In the genomic region with DNA sequence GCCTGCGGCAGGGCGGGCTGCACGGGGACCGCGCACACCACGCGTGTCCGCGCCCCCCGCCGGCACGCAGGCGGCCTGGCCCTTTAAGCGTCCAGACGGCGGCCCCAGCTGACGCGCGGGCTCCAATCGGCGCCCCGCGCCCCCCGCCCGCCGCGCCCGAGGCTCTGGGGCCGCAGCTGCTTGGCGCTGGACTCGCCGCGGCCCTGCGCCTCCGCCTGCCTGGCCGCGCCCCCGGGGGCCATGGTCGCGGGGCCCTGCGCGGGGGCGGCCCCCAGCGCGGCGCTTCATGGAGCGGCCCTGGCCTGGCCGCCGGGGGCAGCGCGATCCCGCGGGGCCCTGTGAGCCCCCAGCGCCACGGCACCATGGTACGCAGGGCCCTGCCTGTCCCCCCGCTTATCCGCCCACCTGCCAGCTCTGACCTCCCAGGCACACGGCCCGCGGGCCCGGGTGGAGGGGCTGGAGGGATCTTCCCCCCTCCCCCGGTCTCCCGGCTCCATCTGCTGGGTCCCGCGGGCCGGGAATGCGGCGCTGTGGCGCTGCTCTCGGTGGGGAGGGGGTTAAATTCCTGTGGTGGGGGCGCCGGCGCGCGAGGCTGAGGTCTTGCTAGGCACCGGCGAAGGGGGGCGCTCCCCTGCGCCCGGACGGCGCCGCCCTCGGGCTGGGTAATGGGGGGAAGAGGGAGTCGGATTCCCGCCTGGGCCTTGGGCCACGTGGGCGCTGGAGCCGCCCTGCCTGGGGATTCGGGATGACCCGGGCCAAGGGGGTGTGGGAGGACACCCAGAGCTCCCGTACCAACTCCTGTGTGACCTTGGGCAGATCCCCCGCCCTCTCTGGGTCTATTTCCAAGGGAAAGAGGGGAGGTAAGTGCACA, we compare ENCODE assay signal across 8 cellular contexts. TPM values are rescaled to one million over a fixed set of nuclear protein-coding genes. Genes with fewer than 3 reads are reported as not detected.
A peak's percentile ranks its signal among the peaks of the same experiment; 100 is the strongest.
DNase-seq lines count a peak whose midpoint lies in the region; ATAC-seq and TF ChIP-seq lines count a peak whose summit lies in the region.

No MANE protein-coding gene starts in this region.

- H3K27me3 ChIP-seq in iPS-18a (ENCODE audit: control insufficient read depth, insufficient read depth, low read length): no peaks in the 10 kb centered on the region

- DNase-seq in activated CD8-positive, alpha-beta memory T cell treated with anti-CD3 and anti-CD28 coated beads, Interleukin-2, amount 10 ng/mL, durations not matched to agents 7 days and 5 days: no peak
- no peak for DNase-seq in activated CD8-positive, alpha-beta memory T cell treated with anti-CD3 and anti-CD28 coated beads for 24 hours
- DNase-seq in NCI-H2227 treated with DMSO at 0.1 percent for 48 hours (lab: John Stamatoyannopoulos, UW) (peak; percentile 10), T47D (ENCODE audit: low read depth in 1 of 2, low spot score in 1 of 2) (peak; percentile 65 to 92), retinal pigment epithelial cell (ENCODE audit: low read depth) (no peak)
- DNase-seq in NK-92 treated with Interleukin-12 subunit alpha and Interleukin-12 subunit beta, amount 100 ng/mL, for 24 hours (lab: John Stamatoyannopoulos, UW): no peak

- H3K4me3 ChIP-seq in iPS-18a (ENCODE audit: low read length) (peak overlapping the region; percentile 57), retinal pigment epithelial cell (ENCODE audit: low read length) (peak overlapping the region; percentile 73)

- peaks cover 24% of the 10 kb centered on the region for H3K4me1 ChIP-seq in iPS-18a (ENCODE audit: control insufficient read depth, low read depth, low read length)

- H3K27me3 Mint-ChIP-seq in activated CD8-positive, alpha-beta memory T cell treated with anti-CD3 and anti-CD28 coated beads, Interleukin-2, amount 10 ng/mL, durations not matched to agents 7 days and 5 days: peaks cover 7% of the 10 kb centered on the region

- no peaks in the 10 kb centered on the region for H3K9me3 Mint-ChIP-seq in activated CD8-positive, alpha-beta memory T cell treated with anti-CD3 and anti-CD28 coated beads, Interleukin-2, amount 10 ng/mL, durations not matched to agents 7 days and 5 days (ENCODE audit: low read depth)

- peak; percentile 23 for TF ChIP-seq CTCF in retinal pigment epithelial cell (conservative IDR thresholded peaks at IDR 0.05; ENCODE audit: low read depth, low read length)

- peaks cover 19% of the 10 kb centered on the region for H3K4me1 Mint-ChIP-seq in activated CD8-positive, alpha-beta memory T cell treated with anti-CD3 and anti-CD28 coated beads, Interleukin-2, amount 10 ng/mL, durations not matched to agents 7 days and 5 days

- H3K9ac ChIP-seq in iPS-18a (ENCODE audit: low read length): peak overlapping the region; percentile 49

- H3K36me3 ChIP-seq in iPS-18a (ENCODE audit: control insufficient read depth, low read depth, low read length): no peaks in the 10 kb centered on the region

- no peak overlapping the region for H3K27ac Mint-ChIP-seq in activated CD8-positive, alpha-beta memory T cell treated with anti-CD3 and anti-CD28 coated beads, Interleukin-2, amount 10 ng/mL, durations not matched to agents 7 days and 5 days

- CTCF ChIA-PET in activated CD8-positive, alpha-beta memory T cell treated with anti-CD3 and anti-CD28 coated beads, Interleukin-2, amount 10 ng/mL, durations not matched to agents 7 days and 5 days (lab: Charles Lee): interaction anchor here (0.7 to 1.5 kb wide), 3 partner anchors 19 to 225 kb away, joined by 3 read pairs; no protein-coding TSS in a partner anchor

- H3K4me3 Mint-ChIP-seq in activated CD8-positive, alpha-beta memory T cell treated with anti-CD3 and anti-CD28 coated beads, Interleukin-2, amount 10 ng/mL, durations not matched to agents 7 days and 5 days: no peak overlapping the region

- in situ Hi-C loops in T47D (cut with HindIII; ENCODE audit: low pct_unique_long_range_greater_than_20kb, low sequenced_read_pairs): no loop called here

- no peaks in the 10 kb centered on the region for H3K9me3 ChIP-seq in iPS-18a (ENCODE audit: control insufficient read depth, low read depth, low read length)

- no peaks in the 10 kb centered on the region for H3K36me3 Mint-ChIP-seq in activated CD8-positive, alpha-beta memory T cell treated with anti-CD3 and anti-CD28 coated beads, Interleukin-2, amount 10 ng/mL, durations not matched to agents 7 days and 5 days

- H3K27ac ChIP-seq in iPS-18a (ENCODE audit: low read length): no peak overlapping the region

- ATAC-seq in activated CD8-positive, alpha-beta memory T cell treated with anti-CD3 and anti-CD28 coated beads, Interleukin-2, amount 10 ng/mL, durations not matched to agents 7 days and 5 days: peak; percentile 34
- no peak for ATAC-seq in HG02938 (IDR thresholded peaks at IDR 0.05; ENCODE audit: unreplicated experiment)

RNA-seq across cellular contexts. Expression of a gene that starts 1.1 kb away (rescaled TPM):
- under 1 TPM; 0.41 to 0.56 TPM for total RNA-seq in activated CD8-positive, alpha-beta memory T cell treated with anti-CD3 and anti-CD28 coated beads, Interleukin-2, amount 10 ng/mL, durations not matched to agents 7 days and 5 days

RNA-seq across cellular contexts. Expression of a gene that starts 30.8 kb away (rescaled TPM):
- total RNA-seq in activated CD8-positive, alpha-beta memory T cell treated with anti-CD3 and anti-CD28 coated beads, Interleukin-2, amount 10 ng/mL, durations not matched to agents 7 days and 5 days: not detected

RNA-seq across cellular contexts. Expression of a gene that starts 48.0 kb away (rescaled TPM):
- total RNA-seq in activated CD8-positive, alpha-beta memory T cell treated with anti-CD3 and anti-CD28 coated beads, Interleukin-2, amount 10 ng/mL, durations not matched to agents 7 days and 5 days: not detected

RNA-seq across cellular contexts. Expression of a gene that starts 54.1 kb away (rescaled TPM):
- total RNA-seq in activated CD8-positive, alpha-beta memory T cell treated with anti-CD3 and anti-CD28 coated beads, Interleukin-2, amount 10 ng/mL, durations not matched to agents 7 days and 5 days: 100 to 1,000 TPM in 1 of 2 experiments, 10 to 100 TPM in 1; 76.0 to 120 TPM

Comparison
In these comparisons a context has a peak if more than half of its experiments do, and no peak if none do; other contexts are left out.
1. DNase-seq: peak in NCI-H2227 treated with DMSO at 0.1 percent for 48 hours (single experiment) and T47D (2 of 2); none in activated CD8-positive, alpha-beta memory T cell treated with anti-CD3 and anti-CD28 coated beads, Interleukin-2, amount 10 ng/mL, durations not matched to agents 7 days and 5 days (single experiment), activated CD8-positive, alpha-beta memory T cell treated with anti-CD3 and anti-CD28 coated beads for 24 hours (single experiment), retinal pigment epithelial cell (single experiment) and NK-92 treated with Interleukin-12 subunit alpha and Interleukin-12 subunit beta, amount 100 ng/mL, for 24 hours (single experiment).